8 cellular contexts compared by ENCODE assay signal in the genomic region with DNA sequence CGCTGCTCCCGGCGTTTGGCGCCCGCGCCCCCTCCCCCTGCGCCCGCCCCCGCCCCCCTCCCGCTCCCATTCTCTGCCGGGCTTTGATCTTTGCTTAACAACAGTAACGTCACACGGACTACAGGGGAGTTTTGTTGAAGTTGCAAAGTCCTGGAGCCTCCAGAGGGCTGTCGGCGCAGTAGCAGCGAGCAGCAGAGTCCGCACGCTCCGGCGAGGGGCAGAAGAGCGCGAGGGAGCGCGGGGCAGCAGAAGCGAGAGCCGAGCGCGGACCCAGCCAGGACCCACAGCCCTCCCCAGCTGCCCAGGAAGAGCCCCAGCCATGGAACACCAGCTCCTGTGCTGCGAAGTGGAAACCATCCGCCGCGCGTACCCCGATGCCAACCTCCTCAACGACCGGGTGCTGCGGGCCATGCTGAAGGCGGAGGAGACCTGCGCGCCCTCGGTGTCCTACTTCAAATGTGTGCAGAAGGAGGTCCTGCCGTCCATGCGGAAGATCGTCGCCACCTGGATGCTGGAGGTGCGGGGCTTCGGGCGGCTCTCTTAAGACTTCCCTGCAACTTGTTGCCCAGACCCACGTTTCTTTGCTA. TPM values are rescaled to one million over a fixed set of nuclear protein-coding genes. Genes with fewer than 3 reads are reported as not detected.
A peak's percentile ranks its signal among the peaks of the same experiment; 100 is the strongest.
DNase-seq lines count a peak whose midpoint lies in the region; ATAC-seq and TF ChIP-seq lines count a peak whose summit lies in the region.

Gene CCND1, plus strand, starts transcription at position 162 of the 587 bp plus-strand sequence. Its CDS starts 158 bp downstream, at position 320.

- POLR2A ChIA-PET in CD4-positive, alpha-beta memory T cell (lab: Charles Lee; ENCODE audit: partially characterized antibody): no interaction called here
- POLR2A ChIA-PET in RWPE1 (lab: Yijun Ruan, JAX; ENCODE audit: low non-redundant PET): no interaction called here

- intact Hi-C loops in CD4-positive, alpha-beta memory T cell (cut with micrococcal nuclease): no loop called here

- H3K27ac ChIP-seq in CD4-positive, alpha-beta memory T cell (ENCODE audit: low read depth, low read length): no peak within 1 kb of the TSS
- H3K27ac ChIP-seq in RWPE1: peak within 1 kb of the TSS; percentile 87
- no peak within 1 kb of the TSS for H3K27ac ChIP-seq in iPS DF 6.9 (ENCODE audit: low read length)
- peak within 1 kb of the TSS; percentile 58 for H3K27ac ChIP-seq in rectal smooth muscle tissue (ENCODE audit: low read depth, low read length)

- no CpG with 5 or more reads among the region's 49 CpGs for WGBS in iPS DF 6.9 (ENCODE audit: insufficient coverage, insufficient read length)

- H3K27me3 Mint-ChIP-seq in CD4-positive, alpha-beta memory T cell: peaks cover 24 to 27% of the 10 kb centered on the region in 2 donors
- H3K27me3 Mint-ChIP-seq in HFFc6 (ENCODE audit: insufficient read depth): peaks cover 34% of the 10 kb centered on the region
- peaks cover 61% of the 10 kb centered on the region for H3K27me3 Mint-ChIP-seq in brain

- H3K4me3 ChIP-seq in CD4-positive, alpha-beta memory T cell (ENCODE audit: low read length in 2 of 2): peak within 1 kb of the TSS; percentile 46 to 65
- H3K4me3 ChIP-seq in iPS DF 6.9 (ENCODE audit: low read length): peak within 1 kb of the TSS; percentile 91
- H3K4me3 ChIP-seq in rectal smooth muscle tissue (ENCODE audit: low read length): peak within 1 kb of the TSS; percentile 80

- H3K27ac Mint-ChIP-seq in CD4-positive, alpha-beta memory T cell: peak within 1 kb of the TSS in 3 of 7 donors; percentile 41 to 78 (median 78)
- H3K27ac Mint-ChIP-seq in HFFc6 (peak within 1 kb of the TSS; percentile 98), brain (peak within 1 kb of the TSS; percentile 56 to 98 (median 91))

- CTCF ChIA-PET in CD4-positive, alpha-beta memory T cell (lab: Charles Lee; ENCODE audit: partially characterized antibody): interaction anchor here (2.8 to 5.8 kb wide), 2 partner anchors 29 to 347 kb away, joined by 10 to 52 read pairs; partner anchors contain the start of gene MYEOV
- CTCF ChIA-PET in RWPE1 (lab: Yijun Ruan, JAX): no interaction called here

- peaks cover 37% of the 10 kb centered on the region for H3K27me3 ChIP-seq in CD4-positive, alpha-beta memory T cell (ENCODE audit: insufficient read depth, low read length)
- H3K27me3 ChIP-seq in iPS DF 6.9 (ENCODE audit: control insufficient read depth, insufficient read depth, low read length) (no peaks in the 10 kb centered on the region; the same call in 1 of the 2 replicates), rectal smooth muscle tissue (ENCODE audit: control insufficient read depth, insufficient read depth, low read length) (peaks cover 12% of the 10 kb centered on the region)

- ATAC-seq in HG03025 (IDR thresholded peaks at IDR 0.05; ENCODE audit: low FRiP score, unreplicated experiment) (no peak), HG03520 (IDR thresholded peaks at IDR 0.05; ENCODE audit: unreplicated experiment) (no peak)

- peak; percentile 31 to 40 (median 36) for DNase-seq in CD4-positive, alpha-beta memory T cell
- DNase-seq in HFFc6 (peak; percentile 95), RWPE1 (ENCODE audit: low spot score) (peak; percentile 78), iPS DF 6.9 (ENCODE audit: low read depth, low spot score) (no peak)

- TF ChIP-seq CTCF in HFFc6 (IDR thresholded peaks at IDR 0.05) (peak; percentile 27; the same call in 1 of the 2 replicates), RWPE1 (conservative IDR thresholded peaks at IDR 0.05; ENCODE audit: low read depth) (0 out of 2 replicates have a peak, but pooled peaks have one; percentile 26), brain (conservative IDR thresholded peaks at IDR 0.05) (peak in 1 of 2 experiments; percentile 41)

- H3K9ac ChIP-seq in rectal smooth muscle tissue (ENCODE audit: low read length): peak within 1 kb of the TSS; percentile 30

- H3K4me1 ChIP-seq in CD4-positive, alpha-beta memory T cell (ENCODE audit: insufficient read depth, low read length): peaks cover 55% of the 10 kb centered on the region
- peaks cover 9% of the 10 kb centered on the region for H3K4me1 ChIP-seq in iPS DF 6.9 (ENCODE audit: control insufficient read depth, insufficient read depth, low read length)
- H3K4me1 ChIP-seq in rectal smooth muscle tissue (ENCODE audit: control insufficient read depth, insufficient read depth, low read length): peaks cover 15% of the 10 kb centered on the region

- no peaks in the 10 kb centered on the region for H3K36me3 ChIP-seq in CD4-positive, alpha-beta memory T cell (ENCODE audit: insufficient read depth, low read length)
- H3K36me3 ChIP-seq in iPS DF 6.9 (ENCODE audit: control insufficient read depth, insufficient read depth, low read length): peaks cover 25% of the 10 kb centered on the region
- H3K36me3 ChIP-seq in rectal smooth muscle tissue (ENCODE audit: control insufficient read depth, insufficient read depth, low read length): peaks cover 3% of the 10 kb centered on the region

- peaks cover 0 to 1% of the 10 kb centered on the region in 2 donors for H3K36me3 Mint-ChIP-seq in CD4-positive, alpha-beta memory T cell
- peaks cover 30% of the 10 kb centered on the region for H3K36me3 Mint-ChIP-seq in HFFc6 (ENCODE audit: low read depth)
- H3K36me3 Mint-ChIP-seq in brain: no peaks in the 10 kb centered on the region

- H3K4me1 Mint-ChIP-seq in CD4-positive, alpha-beta memory T cell: peaks cover 11 to 38% (median 26%) of the 10 kb centered on the region in 4 donors
- H3K4me1 Mint-ChIP-seq in HFFc6 (ENCODE audit: low read depth) (peaks cover 27% of the 10 kb centered on the region), brain (peaks cover 49% of the 10 kb centered on the region)

- peak within 1 kb of the TSS; percentile 86 to 94 (median 88) for H3K4me3 Mint-ChIP-seq in CD4-positive, alpha-beta memory T cell
- peak within 1 kb of the TSS; percentile 96 for H3K4me3 Mint-ChIP-seq in HFFc6
- H3K4me3 Mint-ChIP-seq in brain: peak within 1 kb of the TSS; percentile 86 to 99 (median 89)

- no peaks in the 10 kb centered on the region for H3K9me3 ChIP-seq in CD4-positive, alpha-beta memory T cell (ENCODE audit: control insufficient read depth in 1 of 2, low read length in 2 of 2)
- H3K9me3 ChIP-seq in iPS DF 6.9 (ENCODE audit: control insufficient read depth, insufficient read depth, low read length): no peaks in the 10 kb centered on the region

- H3K9me3 Mint-ChIP-seq in CD4-positive, alpha-beta memory T cell: peaks cover 0 to 3% (median 0%) of the 10 kb centered on the region in 8 donors
- H3K9me3 Mint-ChIP-seq in HFFc6: peaks cover 11% of the 10 kb centered on the region
- peaks cover 0 to 3% (median 0%) of the 10 kb centered on the region in 5 experiments for H3K9me3 Mint-ChIP-seq in brain

RNA-seq across cellular contexts. Expression of gene CCND1, which starts in this region (rescaled TPM):
- 1 to 10 TPM; 1.6 to 1.7 TPM for total RNA-seq in CD4-positive, alpha-beta memory T cell
- 1 to 10 TPM in 1 of 2 donors, under 1 TPM in 1; 1.00 to 1.8 TPM for polyA plus RNA-seq in CD4-positive, alpha-beta memory T cell
- total RNA-seq in HFFc6 (2021; fragmentation: NEBNext Ultra II Directional; extraction: Animal tissue kit (Norgen Biotek cat#: 25700)): 1,000 to 10,000 TPM; 1,259 to 2,084 (median 1,434) TPM
- 8.4 TPM for polyA plus RNA-seq in brain (ENCODE audit: insufficient read depth, low read depth, low replicate concordance)

Comparison
In these comparisons a context has a peak if more than half of its experiments do, and no peak if none do; other contexts are left out.
1. RNA of gene CCND1 (total RNA-seq): 1,259 to 2,084 TPM in HFFc6; 1.6 to 1.7 TPM in CD4-positive, alpha-beta memory T cell; every median in the first group is over 100 times any median in the second.
2. H3K27ac ChIP-seq: peak in RWPE1 (single experiment) and rectal smooth muscle tissue (single experiment); none in CD4-positive, alpha-beta memory T cell (single experiment) and iPS DF 6.9 (single experiment).
3. Peak in every context shown above with its lines, with median percentiles within 50 percentile points of each other: H3K4me3 ChIP-seq and H3K4me3 Mint-ChIP-seq.